ENCODE assay signal across 24 cellular contexts in the genomic region with DNA sequence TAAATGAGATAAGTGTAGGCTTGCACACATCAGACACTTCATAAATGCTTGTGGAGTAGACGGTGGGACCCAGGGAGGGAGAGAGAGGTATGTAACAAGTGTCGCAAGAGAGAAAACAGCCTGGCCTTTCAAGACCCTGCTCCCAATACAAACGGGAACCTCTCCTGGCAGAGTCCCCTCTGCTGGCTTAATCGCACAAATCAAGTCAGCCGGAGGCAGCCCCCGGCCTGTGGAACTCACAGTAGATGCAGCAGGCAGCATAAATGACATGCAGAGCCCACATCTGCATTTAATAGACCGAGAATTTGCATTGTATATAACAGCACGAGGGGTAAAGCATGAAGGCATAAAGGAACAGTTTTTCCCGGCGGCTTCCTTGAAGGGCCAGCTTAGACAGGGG. TPM values are rescaled to one million over a fixed set of nuclear protein-coding genes. Genes with fewer than 3 reads are reported as not detected.
DNase-seq lines count a peak whose midpoint lies in the region; ATAC-seq and TF ChIP-seq lines count a peak whose summit lies in the region.
"Had no signal": no experiment of that assay in that cellular context is flagged by ENCODE, and none has a peak within 500 bp of the region (broad histone marks: within the 10 kb centered on the region; RNA-seq: fewer than 3 reads in every experiment).

No MANE protein-coding gene starts in this region.

- H3K27me3 Mint-ChIP-seq in WTC11 (ENCODE audit: low read depth) (peaks cover 64% of the 10 kb centered on the region), progenitor cell of endocrine pancreas (peaks cover 28% of the 10 kb centered on the region)

- peaks cover 54% of the 10 kb centered on the region for H3K4me1 Mint-ChIP-seq in WTC11
- H3K4me1 Mint-ChIP-seq in progenitor cell of endocrine pancreas (ENCODE audit: low read depth) = peaks cover 53% of the 10 kb centered on the region
- H3K4me1 Mint-ChIP-seq: activated B cell treated with CpG ODN at 0.5 μM for 24 hours; CD4-positive, CD25-positive, alpha-beta regulatory T cell; central memory CD8-positive, alpha-beta T cell; stimulated activated memory B cell treated with anti-CD40 and anti-IgM and Interleukin-4, amounts not matched to agents 10 μg/mL and 1 μg/mL and 100 μg/mL, for 72 hours had no signal

- CTCF ChIA-PET in WTC11 (lab: Charles Lee) = interaction anchor here (0.8 to 5.1 kb wide), 7 partner anchors 18 to 333 kb away, joined by 3 to 35 read pairs (median 4); no protein-coding TSS in a partner anchor

- H3K9me3 Mint-ChIP-seq in WTC11 (0 out of 2 replicates have a peak, but pooled peaks cover 7% of the 10 kb centered on the region), progenitor cell of endocrine pancreas (ENCODE audit: low read depth) (no peaks in the 10 kb centered on the region)
- H3K9me3 Mint-ChIP-seq: activated B cell treated with CpG ODN at 0.5 μM for 24 hours; central memory CD8-positive, alpha-beta T cell had no signal

- TF ChIP-seq CTCF in GM20000 (IDR thresholded peaks at IDR 0.05; ENCODE audit: extremely low read depth, missing control alignments) (no peak), WTC11 (IDR thresholded peaks at IDR 0.05) (no peak), progenitor cell of endocrine pancreas (IDR thresholded peaks at IDR 0.05; ENCODE audit: unreplicated experiment) (no peak)

- H3K27ac Mint-ChIP-seq in WTC11 (peak overlapping the region; percentile 64; the same call in 1 of the 2 replicates), progenitor cell of endocrine pancreas (peak overlapping the region; percentile 86)
- H3K27ac Mint-ChIP-seq: activated B cell treated with CpG ODN at 0.5 μM for 24 hours; activated naive CD8-positive, alpha-beta T cell; CD4-positive, CD25-positive, alpha-beta regulatory T cell; stimulated activated memory B cell treated with anti-CD40 and anti-IgM and Interleukin-4, amounts not matched to agents 10 μg/mL and 1 μg/mL and 100 μg/mL, for 72 hours had no signal

- POLR2A ChIA-PET in WTC11 (lab: Charles Lee) = no interaction called here

- no peak for ATAC-seq in WTC11
- ATAC-seq in HG03045 (IDR thresholded peaks at IDR 0.05; ENCODE audit: unreplicated experiment) = no peak
- ATAC-seq: mucosa of descending colon; stimulated activated memory B cell treated with anti-CD40 and anti-IgM and Interleukin-4, amounts not matched to agents 10 μg/mL and 1 μg/mL and 100 μg/mL, for 72 hours had no signal

- H3K4me3 Mint-ChIP-seq in WTC11 (peak overlapping the region; percentile 31), progenitor cell of endocrine pancreas (ENCODE audit: low read depth) (peak overlapping the region; percentile 77)
- H3K4me3 Mint-ChIP-seq: activated B cell treated with CpG ODN at 0.5 μM for 24 hours; activated naive CD8-positive, alpha-beta T cell; CD4-positive, CD25-positive, alpha-beta regulatory T cell; central memory CD8-positive, alpha-beta T cell; stimulated activated memory B cell treated with anti-CD40 and anti-IgM and Interleukin-4, amounts not matched to agents 10 μg/mL and 1 μg/mL and 100 μg/mL, for 72 hours had no signal

- peaks cover 26% of the 10 kb centered on the region for H3K36me3 Mint-ChIP-seq in WTC11
- peaks cover 4% of the 10 kb centered on the region for H3K36me3 Mint-ChIP-seq in progenitor cell of endocrine pancreas (ENCODE audit: insufficient read depth)
- H3K36me3 Mint-ChIP-seq: activated naive CD8-positive, alpha-beta T cell; CD4-positive, CD25-positive, alpha-beta regulatory T cell had no signal

- DNase-seq in GM20000 (ENCODE audit: low spot score) (peak; percentile 4), WTC11 (ENCODE audit: low spot score) (peak; percentile 10), islet precursor cell (peak; percentile 59), progenitor cell of endocrine pancreas (ENCODE audit: low spot score, unreplicated experiment) (no peak), C1 segment of cervical spinal cord (lab: John Stamatoyannopoulos, UW) (no peak), NOMO-1 treated with dmso at 0.1 percent for 144 hours (lab: John Stamatoyannopoulos, UW; ENCODE audit: unreplicated experiment) (no peak)
- DNase-seq: activated B cell treated with CpG ODN at 0.5 μM for 24 hours; activated CD4-positive, alpha-beta T cell treated with anti-CD3 and anti-CD28 coated beads, Interleukin-2, amount 50 U/mL, for 48 hours; activated CD8-positive, alpha-beta memory T cell treated with anti-CD3 and anti-CD28 coated beads, Interleukin-2, amount 50 U/mL, for 48 hours; CD4-positive, CD25-positive, alpha-beta regulatory T cell; mucosa of descending colon; NCI-H1105; NCI-H2029; stimulated activated CD4-positive, alpha-beta T cell treated with anti-CD3 and anti-CD28 coated beads, Interleukin-4, amount 100 ng/mL, for 1 hour; T-helper 9 cell; uterus had no signal

TF ChIP-seq in WTC11, 78 proteins besides CTCF, POLR2A, EP300 and RAD21 (continues in another document):
- no peak for TF ChIP-seq SOX15 (CRISPR knock-in tag; IDR thresholded peaks at IDR 0.05)
- no peak for TF ChIP-seq TP53 (CRISPR knock-in tag; IDR thresholded peaks at IDR 0.05)
- TF ChIP-seq, protein P1, sequence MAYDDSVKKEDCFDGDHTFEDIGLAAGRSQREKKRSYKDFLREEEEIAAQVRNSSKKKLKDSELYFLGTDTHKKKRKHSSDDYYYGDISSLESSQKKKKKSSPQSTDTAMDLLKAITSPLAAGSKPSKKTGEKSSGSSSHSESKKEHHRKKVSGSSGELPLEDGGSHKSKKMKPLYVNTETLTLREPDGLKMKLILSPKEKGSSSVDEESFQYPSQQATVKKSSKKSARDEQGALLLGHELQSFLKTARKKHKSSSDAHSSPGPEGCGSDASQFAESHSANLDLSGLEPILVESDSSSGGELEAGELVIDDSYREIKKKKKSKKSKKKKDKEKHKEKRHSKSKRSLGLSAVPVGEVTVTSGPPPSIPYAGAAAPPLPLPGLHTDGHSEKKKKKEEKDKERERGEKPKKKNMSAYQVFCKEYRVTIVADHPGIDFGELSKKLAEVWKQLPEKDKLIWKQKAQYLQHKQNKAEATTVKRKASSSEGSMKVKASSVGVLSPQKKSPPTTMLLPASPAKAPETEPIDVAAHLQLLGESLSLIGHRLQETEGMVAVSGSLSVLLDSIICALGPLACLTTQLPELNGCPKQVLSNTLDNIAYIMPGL (CRISPR knock-in tag; IDR thresholded peaks at IDR 0.05) = no peak
- no peak for TF ChIP-seq FOXJ3 (CRISPR knock-in tag; IDR thresholded peaks at IDR 0.05; ENCODE audit: borderline replicate concordance)
- no peak for TF ChIP-seq CREM (CRISPR knock-in tag; IDR thresholded peaks at IDR 0.05)
- no peak for TF ChIP-seq MXD4 (CRISPR knock-in tag; IDR thresholded peaks at IDR 0.05; ENCODE audit: borderline replicate concordance)
- TF ChIP-seq, protein P2, sequence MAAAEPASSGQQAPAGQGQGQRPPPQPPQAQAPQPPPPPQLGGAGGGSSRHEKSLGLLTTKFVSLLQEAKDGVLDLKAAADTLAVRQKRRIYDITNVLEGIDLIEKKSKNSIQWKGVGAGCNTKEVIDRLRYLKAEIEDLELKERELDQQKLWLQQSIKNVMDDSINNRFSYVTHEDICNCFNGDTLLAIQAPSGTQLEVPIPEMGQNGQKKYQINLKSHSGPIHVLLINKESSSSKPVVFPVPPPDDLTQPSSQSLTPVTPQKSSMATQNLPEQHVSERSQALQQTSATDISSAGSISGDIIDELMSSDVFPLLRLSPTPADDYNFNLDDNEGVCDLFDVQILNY (CRISPR knock-in tag; IDR thresholded peaks at IDR 0.05) = no peak
- TF ChIP-seq EMX1 (CRISPR knock-in tag; IDR thresholded peaks at IDR 0.05) = no peak
- TF ChIP-seq JUN (CRISPR knock-in tag; IDR thresholded peaks at IDR 0.05) = no peak
- TF ChIP-seq, protein P3, sequence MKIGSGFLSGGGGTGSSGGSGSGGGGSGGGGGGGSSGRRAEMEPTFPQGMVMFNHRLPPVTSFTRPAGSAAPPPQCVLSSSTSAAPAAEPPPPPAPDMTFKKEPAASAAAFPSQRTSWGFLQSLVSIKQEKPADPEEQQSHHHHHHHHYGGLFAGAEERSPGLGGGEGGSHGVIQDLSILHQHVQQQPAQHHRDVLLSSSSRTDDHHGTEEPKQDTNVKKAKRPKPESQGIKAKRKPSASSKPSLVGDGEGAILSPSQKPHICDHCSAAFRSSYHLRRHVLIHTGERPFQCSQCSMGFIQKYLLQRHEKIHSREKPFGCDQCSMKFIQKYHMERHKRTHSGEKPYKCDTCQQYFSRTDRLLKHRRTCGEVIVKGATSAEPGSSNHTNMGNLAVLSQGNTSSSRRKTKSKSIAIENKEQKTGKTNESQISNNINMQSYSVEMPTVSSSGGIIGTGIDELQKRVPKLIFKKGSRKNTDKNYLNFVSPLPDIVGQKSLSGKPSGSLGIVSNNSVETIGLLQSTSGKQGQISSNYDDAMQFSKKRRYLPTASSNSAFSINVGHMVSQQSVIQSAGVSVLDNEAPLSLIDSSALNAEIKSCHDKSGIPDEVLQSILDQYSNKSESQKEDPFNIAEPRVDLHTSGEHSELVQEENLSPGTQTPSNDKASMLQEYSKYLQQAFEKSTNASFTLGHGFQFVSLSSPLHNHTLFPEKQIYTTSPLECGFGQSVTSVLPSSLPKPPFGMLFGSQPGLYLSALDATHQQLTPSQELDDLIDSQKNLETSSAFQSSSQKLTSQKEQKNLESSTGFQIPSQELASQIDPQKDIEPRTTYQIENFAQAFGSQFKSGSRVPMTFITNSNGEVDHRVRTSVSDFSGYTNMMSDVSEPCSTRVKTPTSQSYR (CRISPR knock-in tag; IDR thresholded peaks at IDR 0.05) = no peak
- TF ChIP-seq, protein P4, sequence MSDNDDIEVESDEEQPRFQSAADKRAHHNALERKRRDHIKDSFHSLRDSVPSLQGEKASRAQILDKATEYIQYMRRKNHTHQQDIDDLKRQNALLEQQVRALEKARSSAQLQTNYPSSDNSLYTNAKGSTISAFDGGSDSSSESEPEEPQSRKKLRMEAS (CRISPR knock-in tag; IDR thresholded peaks at IDR 0.05) = no peak
- TF ChIP-seq FOXP1 (CRISPR knock-in tag; IDR thresholded peaks at IDR 0.05; ENCODE audit: borderline replicate concordance) = no peak
- no peak for TF ChIP-seq TEAD1 (CRISPR knock-in tag; IDR thresholded peaks at IDR 0.05)
- no peak for TF ChIP-seq NFYB (CRISPR knock-in tag; conservative IDR thresholded peaks at IDR 0.05; ENCODE audit: low read depth)
- no peak for TF ChIP-seq HMGA2 (CRISPR knock-in tag; IDR thresholded peaks at IDR 0.05)
- TF ChIP-seq, protein P5, sequence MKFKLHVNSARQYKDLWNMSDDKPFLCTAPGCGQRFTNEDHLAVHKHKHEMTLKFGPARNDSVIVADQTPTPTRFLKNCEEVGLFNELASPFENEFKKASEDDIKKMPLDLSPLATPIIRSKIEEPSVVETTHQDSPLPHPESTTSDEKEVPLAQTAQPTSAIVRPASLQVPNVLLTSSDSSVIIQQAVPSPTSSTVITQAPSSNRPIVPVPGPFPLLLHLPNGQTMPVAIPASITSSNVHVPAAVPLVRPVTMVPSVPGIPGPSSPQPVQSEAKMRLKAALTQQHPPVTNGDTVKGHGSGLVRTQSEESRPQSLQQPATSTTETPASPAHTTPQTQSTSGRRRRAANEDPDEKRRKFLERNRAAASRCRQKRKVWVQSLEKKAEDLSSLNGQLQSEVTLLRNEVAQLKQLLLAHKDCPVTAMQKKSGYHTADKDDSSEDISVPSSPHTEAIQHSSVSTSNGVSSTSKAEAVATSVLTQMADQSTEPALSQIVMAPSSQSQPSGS (CRISPR knock-in tag; IDR thresholded peaks at IDR 0.05; ENCODE audit: borderline replicate concordance, low read depth) = no peak

RNA-seq across cellular contexts. Expression of a gene that starts 0.7 kb away (rescaled TPM):
- total RNA-seq in WTC11 (2021) = 0.05 to 0.07 TPM in 2 of 3 replicates, not detected in the other
- total RNA-seq in progenitor cell of endocrine pancreas = 159 and 161 TPM in 2 replicates
- total RNA-seq: activated B cell treated with CpG ODN at 0.5 μM for 24 hours; CD4-positive, CD25-positive, alpha-beta regulatory T cell; lower leg skin; mucosa of descending colon; OCI-LY7; pulmonary artery endothelial cell; suprapubic skin had no signal

Comparison
In these comparisons a context has a peak if more than half of its experiments do, and no peak if none do; other contexts are left out.
1. DNase-seq: peak in GM20000 (single experiment), WTC11 (single experiment) and islet precursor cell (single experiment); none in progenitor cell of endocrine pancreas (single experiment), C1 segment of cervical spinal cord (0 of 14) and NOMO-1 treated with dmso at 0.1 percent for 144 hours (single experiment).
2. RNA of a gene that starts 0.7 kb away (total RNA-seq): 159 to 161 TPM in progenitor cell of endocrine pancreas; 0.05 to 0.07 TPM in WTC11; every median in the first group is over 100 times any median in the second.